9 cellular contexts compared by ENCODE assay signal in genomic region chr11:77113382-77114088, GRCh38. TPM values are rescaled to one million over a fixed set of nuclear protein-coding genes. Genes with fewer than 3 reads are reported as not detected.
A peak's percentile ranks its signal among the peaks of the same experiment; 100 is the strongest.
DNase-seq lines count a peak whose midpoint lies in the region; ATAC-seq, FAIRE-seq and TF ChIP-seq lines count a peak whose summit lies in the region.
"Had no signal": no experiment of that assay in that cellular context is flagged by ENCODE, and none has a peak within 500 bp of the region (broad histone marks: within the 10 kb centered on the region; RNA-seq: fewer than 3 reads in every experiment).

No MANE protein-coding gene starts in this region.

- in situ Hi-C loops in K562 (cut with MboI) = no loop called here

- intact Hi-C loops in activated CD4-positive, alpha-beta T cell treated with anti-CD3 and anti-CD28 coated beads, Interleukin-2, amount 10 ng/mL, durations not matched to agents 24 days and 14 days (cut with micrococcal nuclease) = no loop called here
- intact Hi-C loops in K562 (cut with micrococcal nuclease) = loop anchor here (2.0 to 5.0 kb wide), 2 partner anchors 67 to 191 kb away; no protein-coding TSS in a partner anchor

- no peaks in the 10 kb centered on the region for H3K9me3 Mint-ChIP-seq in activated CD4-positive, alpha-beta T cell treated with anti-CD3 and anti-CD28 coated beads, Interleukin-2, amount 10 ng/mL, durations not matched to agents 24 days and 14 days
- no peaks in the 10 kb centered on the region for H3K9me3 Mint-ChIP-seq in mesothelial cell of epicardium

- no TSS peak for BruUV-seq in K562 (replicated peaks; lab: Mats Ljungman, UMichigan)

- no peak for TF ChIP-seq EP300 in K562 (IDR thresholded peaks at IDR 0.05; ENCODE audit: low read length)

- peak overlapping the region in 1 of 2 experiments; percentile 78; a peak in 2 of 4 replicates for H3K9ac ChIP-seq in K562 (ENCODE audit: insufficient read depth in 1 of 2, low read depth in 2 of 2, low read length in 2 of 2)

- peak; percentile 73 for DNase-seq in activated CD4-positive, alpha-beta T cell treated with anti-CD3 and anti-CD28 coated beads, Interleukin-2, amount 10 ng/mL, durations not matched to agents 24 days and 14 days
- DNase-seq in activated CD4-positive, alpha-beta T cell treated with anti-CD3 and anti-CD28 coated beads, Interleukin-2, amount 50 U/mL, for 1 hour = no peak
- peak; percentile 38 for DNase-seq in MG63
- peak; percentile 58 to 70 (median 62) for DNase-seq in K562 (ENCODE audit: extremely low read depth in 1 of 4, low spot score in 3 of 4)
- no peak for DNase-seq in mesothelial cell of epicardium (ENCODE audit: low spot score in 2 of 2, unreplicated experiment in 2 of 2)
- no peak for DNase-seq in putamen (ENCODE audit: low spot score)
- no peak for DNase-seq in cortex of kidney (lab: John Stamatoyannopoulos, UW)

- CTCF ChIA-PET in K562 (lab: Yijun Ruan, JAX; ENCODE audit: low intra/inter-chr PET ratio) = interaction anchor here (0.6 to 3.8 kb wide), 7 partner anchors 12 to 394 kb away, joined by 3 to 25 read pairs (median 3); no protein-coding TSS in a partner anchor

- no peak for TF ChIP-seq POLR2A in K562 (conservative IDR thresholded peaks at IDR 0.05)

- no peak overlapping the region for H3K27ac Mint-ChIP-seq in activated CD4-positive, alpha-beta T cell treated with anti-CD3 and anti-CD28 coated beads, Interleukin-2, amount 10 ng/mL, durations not matched to agents 24 days and 14 days
- no peak overlapping the region for H3K27ac Mint-ChIP-seq in mesothelial cell of epicardium

- 30% methylated on average over 6 of the region's 8 CpGs for WGBS in K562 (ENCODE audit: insufficient coverage, low coverage, missing lambda C conversion rate)

- peak; percentile 78 for FAIRE-seq in K562 (lab: Jason Lieb, UNC)

- no peaks in the 10 kb centered on the region for H3K79me2 ChIP-seq in K562 (ENCODE audit: control insufficient read depth, insufficient read depth, low read length)

- no peak overlapping the region for H3K4me3 ChIP-seq in MG63
- no peak overlapping the region for H3K4me3 ChIP-seq in K562

- H3K4me2 ChIP-seq in K562 (ENCODE audit: insufficient read depth, low read length) = no peak overlapping the region

- H3K27me3 ChIP-seq in MG63 (no peaks in the 10 kb centered on the region), K562 (ENCODE audit: control insufficient read depth in 2 of 2, insufficient read depth in 2 of 2, low read length in 2 of 2) (peaks cover 6 to 71% of the 10 kb centered on the region in 2 experiments; a peak in 3 of 5 replicates)

- TF ChIP-seq CTCF in K562 (IDR thresholded peaks at IDR 0.05 in 2 of 3, conservative IDR thresholded peaks at IDR 0.05 in 1 of 3; ENCODE audit: insufficient read depth in 2 of 3, low read depth in 1 of 3, low read length in 3 of 3) (peak; percentile 69 to 86 (median 71)), mesothelial cell of epicardium (IDR thresholded peaks at IDR 0.05; ENCODE audit: unreplicated experiment) (peak; percentile 72)

- peak; percentile 75 for ATAC-seq in K562
- no peak for ATAC-seq in GM21423 (IDR thresholded peaks at IDR 0.05; ENCODE audit: unreplicated experiment)

- H3K9me3 ChIP-seq in MG63 = no peaks in the 10 kb centered on the region
- no peaks in the 10 kb centered on the region for H3K9me3 ChIP-seq in K562 (replicated peaks; ENCODE audit: control insufficient read depth, insufficient read depth, low read depth, low read length)

- H3K36me3 ChIP-seq in MG63 = no peaks in the 10 kb centered on the region
- H3K36me3 ChIP-seq in K562 (ENCODE audit: control insufficient read depth, insufficient read depth, low read length) = no peaks in the 10 kb centered on the region

- peaks cover 0 to 13% of the 10 kb centered on the region in 2 experiments; a peak in 2 of 5 replicates for H3K4me1 ChIP-seq in K562 (replicated peaks in 1 of 2; ENCODE audit: control insufficient read depth in 2 of 2, insufficient read depth in 2 of 2, low read length in 2 of 2)

- H3K27ac ChIP-seq in K562 (ENCODE audit: extremely low read depth, low read depth, low read length) = no peak overlapping the region

- no peaks in the 10 kb centered on the region for H4K20me1 ChIP-seq in K562 (replicated peaks; ENCODE audit: control insufficient read depth, insufficient read depth, low read length)

- POLR2A ChIA-PET in K562 (lab: Yijun Ruan, JAX) = no interaction called here

- peak overlapping the region; percentile 40; the same call in 1 of the 2 replicates for H2AFZ ChIP-seq in K562 (ENCODE audit: low read depth, low read length)

- peak; percentile 28; a peak in 2 of 4 replicates for TF ChIP-seq RAD21 in K562 (CRISPR knock-in tag; conservative IDR thresholded peaks at IDR 0.05 in 1 of 2, IDR thresholded peaks at IDR 0.05 in 1 of 2)

- H3K4me1 Mint-ChIP-seq in activated CD4-positive, alpha-beta T cell treated with anti-CD3 and anti-CD28 coated beads, Interleukin-2, amount 10 ng/mL, durations not matched to agents 24 days and 14 days = peaks cover 3% of the 10 kb centered on the region
- peaks cover 9% of the 10 kb centered on the region for H3K4me1 Mint-ChIP-seq in mesothelial cell of epicardium

- peaks cover 2% of the 10 kb centered on the region for H3K27me3 Mint-ChIP-seq in activated CD4-positive, alpha-beta T cell treated with anti-CD3 and anti-CD28 coated beads, Interleukin-2, amount 10 ng/mL, durations not matched to agents 24 days and 14 days
- H3K27me3 Mint-ChIP-seq in mesothelial cell of epicardium (ENCODE audit: low read depth) = no peaks in the 10 kb centered on the region

- no peaks in the 10 kb centered on the region for H3K36me3 Mint-ChIP-seq in activated CD4-positive, alpha-beta T cell treated with anti-CD3 and anti-CD28 coated beads, Interleukin-2, amount 10 ng/mL, durations not matched to agents 24 days and 14 days (ENCODE audit: low read depth)
- H3K36me3 Mint-ChIP-seq in mesothelial cell of epicardium = no peaks in the 10 kb centered on the region

- H3K4me3 Mint-ChIP-seq in activated CD4-positive, alpha-beta T cell treated with anti-CD3 and anti-CD28 coated beads, Interleukin-2, amount 10 ng/mL, durations not matched to agents 24 days and 14 days = no peak overlapping the region
- H3K4me3 Mint-ChIP-seq in mesothelial cell of epicardium = no peak overlapping the region

- no peaks in the 10 kb centered on the region for H3K9me1 ChIP-seq in K562 (ENCODE audit: control insufficient read depth, insufficient read depth, low read length)

RNA-seq across cellular contexts. Expression of gene OMP, which starts 10.9 kb away (rescaled TPM):
- not detected in 2 replicates for total RNA-seq in activated CD4-positive, alpha-beta T cell treated with anti-CD3 and anti-CD28 coated beads, Interleukin-2, amount 10 ng/mL, durations not matched to agents 24 days and 14 days
- total RNA-seq in MG63 (2014; rRNA removed; shearing (Covaris generic); ENCODE audit: low replicate concordance) = not detected in 2 replicates
- 2.0 and 3.9 TPM in 2 replicates for total RNA-seq in K562 (2011; cell fraction: chromatin; rRNA removed; ENCODE audit: low replicate concordance)
- 2.4 and 4.2 TPM in 2 replicates for total RNA-seq in K562 (2011; cell fraction: nucleolus; rRNA removed)
- total RNA-seq in K562 (2011; cell fraction: nucleoplasm; rRNA removed) = 1.1 and 1.8 TPM in 2 replicates
- not detected in 2 replicates for total RNA-seq in K562 (2014; rRNA removed)
- not detected in 2 replicates for total RNA-seq in K562 (2014; rRNA removed; fragmentation: Illumina TruSeq; extraction: Trizol)
- total RNA-seq in K562 (2015; rRNA removed; fragmentation: Illumina TruSeq; extraction: Trizol) = not detected in 2 replicates
- not detected in 2 replicates for total RNA-seq in K562 (2021)
- polyA plus RNA-seq in K562 (2011; rRNA removed) = not detected in 2 replicates
- polyA plus RNA-seq in K562 (2011; cell fraction: cytosol; rRNA removed) = not detected in 2 replicates
- polyA plus RNA-seq in K562 (2011; cell fraction: nucleus; rRNA removed) = 0.74 and 0.86 TPM in 2 replicates
- polyA plus RNA-seq in K562 (2012) = 0.33 TPM in 1 of 2 replicates, not detected in the other
- polyA plus RNA-seq in K562 (2014; fragmentation: Illumina TruSeq; extraction: Trizol) = not detected in 2 replicates
- polyA plus RNA-seq in K562 (2014; fragmentation: Nextera tagmentation; extraction: Ambion mirVana) = not detected
- polyA plus RNA-seq in K562 (2014; rRNA removed) = not detected in 2 replicates
- polyA minus RNA-seq in K562 (2011; rRNA and poly(A)+ RNA removed) = not detected in 2 replicates
- not detected in 2 replicates for polyA minus RNA-seq in K562 (2011; cell fraction: cytosol; rRNA and poly(A)+ RNA removed)
- polyA minus RNA-seq in K562 (2011; cell fraction: nucleus; rRNA and poly(A)+ RNA removed) = 1.4 TPM in 1 of 2 replicates, not detected in the other
- 0.80 to 1.5 TPM (median 1.4 TPM) in 3 replicates for total RNA-seq in mesothelial cell of epicardium
- total RNA-seq: pulmonary artery endothelial cell had no signal

RNA-seq across cellular contexts. Expression of gene MYO7A, which starts 14.5 kb away (rescaled TPM):
- 0.07 TPM in 1 of 2 replicates, not detected in the other for total RNA-seq in activated CD4-positive, alpha-beta T cell treated with anti-CD3 and anti-CD28 coated beads, Interleukin-2, amount 10 ng/mL, durations not matched to agents 24 days and 14 days
- not detected in 2 replicates for total RNA-seq in MG63 (2014; rRNA removed; shearing (Covaris generic); ENCODE audit: low replicate concordance)
- 1.1 and 2.5 TPM in 2 replicates for total RNA-seq in K562 (2011; cell fraction: chromatin; rRNA removed; ENCODE audit: low replicate concordance)
- 0.79 and 1.0 TPM in 2 replicates for total RNA-seq in K562 (2011; cell fraction: nucleolus; rRNA removed)
- 0.53 and 0.73 TPM in 2 replicates for total RNA-seq in K562 (2011; cell fraction: nucleoplasm; rRNA removed)
- total RNA-seq in K562 (2014; rRNA removed) = 0.04 and 0.09 TPM in 2 replicates
- 0.04 TPM in 1 of 2 replicates, not detected in the other for total RNA-seq in K562 (2014; rRNA removed; fragmentation: Illumina TruSeq; extraction: Trizol)
- 0.07 TPM in 1 of 2 replicates, not detected in the other for total RNA-seq in K562 (2015; rRNA removed; fragmentation: Illumina TruSeq; extraction: Trizol)
- 0.07 and 0.11 TPM in 2 replicates for total RNA-seq in K562 (2021)
- polyA plus RNA-seq in K562 (2011; rRNA removed) = 0.10 and 0.14 TPM in 2 replicates
- polyA plus RNA-seq in K562 (2011; cell fraction: cytosol; rRNA removed) = 0.13 and 0.19 TPM in 2 replicates
- polyA plus RNA-seq in K562 (2011; cell fraction: nucleus; rRNA removed) = 1.0 and 1.3 TPM in 2 replicates
- 0.04 and 0.35 TPM in 2 replicates for polyA plus RNA-seq in K562 (2012)
- 0.03 and 0.06 TPM in 2 replicates for polyA plus RNA-seq in K562 (2014; fragmentation: Illumina TruSeq; extraction: Trizol)
- polyA plus RNA-seq in K562 (2014; fragmentation: Nextera tagmentation; extraction: Ambion mirVana) = under 1 TPM in 1 of 2 experiments, not detected in 1; 0.01 TPM
- polyA plus RNA-seq in K562 (2014; rRNA removed) = 0.11 TPM in 1 of 2 replicates, not detected in the other
- 0.11 and 0.21 TPM in 2 replicates for polyA minus RNA-seq in K562 (2011; rRNA and poly(A)+ RNA removed)
- not detected in 2 replicates for polyA minus RNA-seq in K562 (2011; cell fraction: cytosol; rRNA and poly(A)+ RNA removed)
- polyA minus RNA-seq in K562 (2011; cell fraction: nucleus; rRNA and poly(A)+ RNA removed) = 0.22 and 0.40 TPM in 2 replicates
- 1.8 to 2.4 TPM (median 2.2 TPM) in 3 replicates for total RNA-seq in mesothelial cell of epicardium

RNA-seq across cellular contexts. Expression of gene CAPN5, which starts 46.8 kb away (rescaled TPM):
- total RNA-seq in activated CD4-positive, alpha-beta T cell treated with anti-CD3 and anti-CD28 coated beads, Interleukin-2, amount 10 ng/mL, durations not matched to agents 24 days and 14 days = 0.30 TPM in 1 of 2 replicates, not detected in the other
- 2.1 and 6.1 TPM in 2 replicates for total RNA-seq in MG63 (2014; rRNA removed; shearing (Covaris generic); ENCODE audit: low replicate concordance)
- 1.3 and 7.9 TPM in 2 replicates for total RNA-seq in K562 (2011; cell fraction: chromatin; rRNA removed; ENCODE audit: low replicate concordance)
- total RNA-seq in K562 (2011; cell fraction: nucleolus; rRNA removed) = 2.8 TPM in 2 replicates
- 4.2 and 4.4 TPM in 2 replicates for total RNA-seq in K562 (2011; cell fraction: nucleoplasm; rRNA removed)
- total RNA-seq in K562 (2014; rRNA removed) (0.36 TPM in 1 of 2 replicates, not detected in the other), K562 (2014; rRNA removed; fragmentation: Illumina TruSeq; extraction: Trizol) (0.04 TPM in 1 of 2 replicates, not detected in the other), K562 (2015; rRNA removed; fragmentation: Illumina TruSeq; extraction: Trizol) (0.14 TPM in 1 of 2 replicates, not detected in the other), K562 (2021) (0.40 and 0.44 TPM in 2 replicates), mesothelial cell of epicardium (16.1 to 18.3 TPM (median 16.5 TPM) in 3 replicates)
- polyA plus RNA-seq in K562 (2011; rRNA removed) (0.43 and 1.7 TPM in 2 replicates), K562 (2014; fragmentation: Illumina TruSeq; extraction: Trizol) (0.13 and 0.44 TPM in 2 replicates), K562 (2014; fragmentation: Nextera tagmentation; extraction: Ambion mirVana) (not detected), K562 (2014; rRNA removed) (0.05 and 0.12 TPM in 2 replicates)
- polyA plus RNA-seq in K562 (2011; cell fraction: cytosol; rRNA removed) = 0.49 and 0.81 TPM in 2 replicates
- polyA plus RNA-seq in K562 (2011; cell fraction: nucleus; rRNA removed) = 4.4 and 6.0 TPM in 2 replicates
- polyA plus RNA-seq in K562 (2012) = 1.00 and 1.3 TPM in 2 replicates
- 0.53 and 0.84 TPM in 2 replicates for polyA minus RNA-seq in K562 (2011; rRNA and poly(A)+ RNA removed)
- polyA minus RNA-seq in K562 (2011; cell fraction: cytosol; rRNA and poly(A)+ RNA removed) = 0.86 and 3.5 TPM in 2 replicates
- 1.5 and 3.6 TPM in 2 replicates for polyA minus RNA-seq in K562 (2011; cell fraction: nucleus; rRNA and poly(A)+ RNA removed)

Comparison
In these comparisons a context has a peak if more than half of its experiments do, and no peak if none do; other contexts are left out.
1. DNase-seq: peak in activated CD4-positive, alpha-beta T cell treated with anti-CD3 and anti-CD28 coated beads, Interleukin-2, amount 10 ng/mL, durations not matched to agents 24 days and 14 days (single experiment), MG63 (single experiment) and K562 (4 of 4); none in activated CD4-positive, alpha-beta T cell treated with anti-CD3 and anti-CD28 coated beads, Interleukin-2, amount 50 U/mL, for 1 hour (single experiment), mesothelial cell of epicardium (0 of 2), putamen (single experiment) and cortex of kidney (single experiment).